In genomic region chr7:158421394-158421793, GRCh38 we compare ENCODE assay signal across 22 cellular contexts.
"Had no signal": no experiment of that assay in that cellular context is flagged by ENCODE, and none has a peak within 500 bp of the region (broad histone marks: within the 10 kb centered on the region; RNA-seq: fewer than 3 reads in every experiment).

No MANE protein-coding gene starts in this region.

- DNase-seq: kidney; left colon; left lung; lower lobe of right lung; mammary epithelial cell; mesenchymal stem cell; naive B cell; natural killer cell; nucleus accumbens; pancreas; retina; right cardiac atrium; sigmoid colon; small intestine; spleen; stimulated activated CD4-positive, alpha-beta T cell treated with anti-CD3 and anti-CD28 coated beads, Interleukin-4, amount 100 ng/mL, for 24 hours; stimulated activated naive CD4-positive, alpha-beta T cell had no signal

- H3K27me3 ChIP-seq: left lung, pancreas, sigmoid colon, spleen, tibial nerve, vagina had no signal

- H3K4me1 ChIP-seq: left lung, lower lobe of right lung, pancreas, prostate gland, sigmoid colon, spleen, tibial nerve, vagina had no signal

- H3K9me3 ChIP-seq: left lung, lower lobe of right lung, pancreas, prostate gland, sigmoid colon, spleen, vagina had no signal

- ATAC-seq: left colon; left lung; lower lobe of right lung; natural killer cell; pancreas; right cardiac atrium; stimulated activated effector memory CD8-positive, alpha-beta T cell treated with anti-CD3 and anti-CD28 coated beads, Interleukin-12 subunit alpha, Interleukin-12 subunit beta, amount 100 ng/mL, for 72 hours had no signal

- H3K36me3 ChIP-seq: left lung, lower lobe of right lung, pancreas, prostate gland, sigmoid colon, spleen, tibial nerve, vagina had no signal

- FAIRE-seq: islet of Langerhans, kidney, pancreas, small intestine had no signal

- H3K27ac ChIP-seq: left lung, lower lobe of right lung, pancreas, prostate gland, sigmoid colon, spleen, tibial nerve, vagina had no signal

- H3K4me3 ChIP-seq: left lung, lower lobe of right lung, pancreas, prostate gland, sigmoid colon, spleen, tibial nerve, vagina had no signal
